8 cellular contexts compared by ENCODE assay signal in genomic region chr7:23544913-23545354, GRCh38. TPM values are rescaled to one million over a fixed set of nuclear protein-coding genes. Genes with fewer than 3 reads are reported as not detected.
DNase-seq lines count a peak whose midpoint lies in the region; TF ChIP-seq lines count a peak whose summit lies in the region.

No MANE protein-coding gene starts in this region.

- no peak overlapping the region for H3K4me3 ChIP-seq in HFF-Myc (replicated peaks; ENCODE audit: low read depth, low read length)

- H3K9me3 Mint-ChIP-seq in activated CD4-positive, alpha-beta T cell treated with anti-CD3 and anti-CD28 coated beads, Interleukin-2, amount 10 ng/mL, durations not matched to agents 7 days and 5 days, result no peaks in the 10 kb centered on the region
- H3K9me3 Mint-ChIP-seq in activated CD4-positive, alpha-beta T cell treated with anti-CD3 and anti-CD28 coated beads, Interleukin-2, amount 10 ng/mL, durations not matched to agents 24 days and 14 days, result no peaks in the 10 kb centered on the region

- peaks cover 16% of the 10 kb centered on the region for H3K4me1 Mint-ChIP-seq in activated CD4-positive, alpha-beta T cell treated with anti-CD3 and anti-CD28 coated beads, Interleukin-2, amount 10 ng/mL, durations not matched to agents 7 days and 5 days
- H3K4me1 Mint-ChIP-seq in activated CD4-positive, alpha-beta T cell treated with anti-CD3 and anti-CD28 coated beads, Interleukin-2, amount 10 ng/mL, durations not matched to agents 24 days and 14 days, result peaks cover 11% of the 10 kb centered on the region

- H3K36me3 Mint-ChIP-seq in activated CD4-positive, alpha-beta T cell treated with anti-CD3 and anti-CD28 coated beads, Interleukin-2, amount 10 ng/mL, durations not matched to agents 7 days and 5 days (ENCODE audit: low read depth), result peaks cover 6% of the 10 kb centered on the region
- H3K36me3 Mint-ChIP-seq in activated CD4-positive, alpha-beta T cell treated with anti-CD3 and anti-CD28 coated beads, Interleukin-2, amount 10 ng/mL, durations not matched to agents 24 days and 14 days (ENCODE audit: low read depth), result no peaks in the 10 kb centered on the region

- no peaks in the 10 kb centered on the region for H3K27me3 Mint-ChIP-seq in activated CD4-positive, alpha-beta T cell treated with anti-CD3 and anti-CD28 coated beads, Interleukin-2, amount 10 ng/mL, durations not matched to agents 7 days and 5 days
- peaks cover 1% of the 10 kb centered on the region for H3K27me3 Mint-ChIP-seq in activated CD4-positive, alpha-beta T cell treated with anti-CD3 and anti-CD28 coated beads, Interleukin-2, amount 10 ng/mL, durations not matched to agents 24 days and 14 days

- peak; percentile 47 for TF ChIP-seq CTCF in HFF-Myc (IDR thresholded peaks at IDR 0.05; ENCODE audit: low read depth, low read length, missing control alignments)

- no peak overlapping the region for H3K4me3 Mint-ChIP-seq in activated CD4-positive, alpha-beta T cell treated with anti-CD3 and anti-CD28 coated beads, Interleukin-2, amount 10 ng/mL, durations not matched to agents 7 days and 5 days
- no peak overlapping the region for H3K4me3 Mint-ChIP-seq in activated CD4-positive, alpha-beta T cell treated with anti-CD3 and anti-CD28 coated beads, Interleukin-2, amount 10 ng/mL, durations not matched to agents 24 days and 14 days

- peak; percentile 44 for DNase-seq in activated CD4-positive, alpha-beta T cell treated with anti-CD3 and anti-CD28 coated beads, Interleukin-2, amount 10 ng/mL, durations not matched to agents 7 days and 5 days
- no peak for DNase-seq in activated CD4-positive, alpha-beta T cell treated with anti-CD3 and anti-CD28 coated beads, Interleukin-2, amount 10 ng/mL, durations not matched to agents 24 days and 14 days
- DNase-seq in HFF-Myc (ENCODE audit: extremely low read depth, low read depth), result peak; percentile 29
- DNase-seq in MV-4-11 (lab: John Stamatoyannopoulos, UW), result peak; percentile 85
- peak; percentile 86 for DNase-seq in SW480 (ENCODE audit: low spot score)
- peak; percentile 47 for DNase-seq in kidney tubule cell (ENCODE audit: low spot score)
- DNase-seq in DMS114 treated with DMSO at 0.1 percent for 48 hours (lab: John Stamatoyannopoulos, UW; ENCODE audit: unreplicated experiment), result no peak
- DNase-seq in NCI-H1694 treated with DMSO at 0.1 percent for 48 hours (lab: John Stamatoyannopoulos, UW), result no peak

- CTCF ChIA-PET in activated CD4-positive, alpha-beta T cell treated with anti-CD3 and anti-CD28 coated beads, Interleukin-2, amount 10 ng/mL, durations not matched to agents 7 days and 5 days (lab: Charles Lee), result interaction anchor here (0.5 to 1.3 kb wide), 2 partner anchors 150 to 1606 kb away, joined by 3 read pairs; no protein-coding TSS in a partner anchor

- POLR2A ChIA-PET in activated CD4-positive, alpha-beta T cell treated with anti-CD3 and anti-CD28 coated beads, Interleukin-2, amount 10 ng/mL, durations not matched to agents 7 days and 5 days (lab: Charles Lee), result no interaction called here

- intact Hi-C loops in activated CD4-positive, alpha-beta T cell treated with anti-CD3 and anti-CD28 coated beads, Interleukin-2, amount 10 ng/mL, durations not matched to agents 24 days and 14 days (cut with micrococcal nuclease), result no loop called here

- no peak overlapping the region for H3K27ac Mint-ChIP-seq in activated CD4-positive, alpha-beta T cell treated with anti-CD3 and anti-CD28 coated beads, Interleukin-2, amount 10 ng/mL, durations not matched to agents 7 days and 5 days
- no peak overlapping the region for H3K27ac Mint-ChIP-seq in activated CD4-positive, alpha-beta T cell treated with anti-CD3 and anti-CD28 coated beads, Interleukin-2, amount 10 ng/mL, durations not matched to agents 24 days and 14 days

RNA-seq across cellular contexts. Expression of gene TRA2A, which starts 13.2 kb away (rescaled TPM):
- total RNA-seq in activated CD4-positive, alpha-beta T cell treated with anti-CD3 and anti-CD28 coated beads, Interleukin-2, amount 10 ng/mL, durations not matched to agents 7 days and 5 days, result 100 to 1,000 TPM; 109 to 143 TPM
- 96.8 and 103 TPM in 2 replicates for total RNA-seq in activated CD4-positive, alpha-beta T cell treated with anti-CD3 and anti-CD28 coated beads, Interleukin-2, amount 10 ng/mL, durations not matched to agents 24 days and 14 days

RNA-seq across cellular contexts. Expression of gene CCDC126, which starts 52.2 kb away (rescaled TPM):
- 1 to 10 TPM; 7.3 to 7.7 TPM for total RNA-seq in activated CD4-positive, alpha-beta T cell treated with anti-CD3 and anti-CD28 coated beads, Interleukin-2, amount 10 ng/mL, durations not matched to agents 7 days and 5 days
- total RNA-seq in activated CD4-positive, alpha-beta T cell treated with anti-CD3 and anti-CD28 coated beads, Interleukin-2, amount 10 ng/mL, durations not matched to agents 24 days and 14 days, result 6.2 and 8.1 TPM in 2 replicates

Comparison
In these comparisons a context has a peak if more than half of its experiments do, and no peak if none do; other contexts are left out.
1. DNase-seq: peak in activated CD4-positive, alpha-beta T cell treated with anti-CD3 and anti-CD28 coated beads, Interleukin-2, amount 10 ng/mL, durations not matched to agents 7 days and 5 days (single experiment), HFF-Myc (single experiment), MV-4-11 (single experiment), SW480 (single experiment) and kidney tubule cell (single experiment); none in activated CD4-positive, alpha-beta T cell treated with anti-CD3 and anti-CD28 coated beads, Interleukin-2, amount 10 ng/mL, durations not matched to agents 24 days and 14 days (single experiment), DMS114 treated with DMSO at 0.1 percent for 48 hours (single experiment) and NCI-H1694 treated with DMSO at 0.1 percent for 48 hours (single experiment).